ENCODE assay signal across 21 cellular contexts in genomic region chr16:29844575-29845331, GRCh38. TPM values are rescaled to one million over a fixed set of nuclear protein-coding genes. Genes with fewer than 3 reads are reported as not detected.
A peak's percentile ranks its signal among the peaks of the same experiment; 100 is the strongest.
DNase-seq lines count a peak whose midpoint lies in the region; ATAC-seq and TF ChIP-seq lines count a peak whose summit lies in the region.
"Had no signal": no experiment of that assay in that cellular context is flagged by ENCODE, and none has a peak within 500 bp of the region (broad histone marks: within the 10 kb centered on the region; RNA-seq: fewer than 3 reads in every experiment).

No MANE protein-coding gene starts in this region.

- H3K4me1 ChIP-seq in lower lobe of right lung (peaks cover 23% of the 10 kb centered on the region), upper lobe of right lung (no peaks in the 10 kb centered on the region)
- H3K4me1 ChIP-seq: A549 had no signal

- H3K36me3 ChIP-seq in lower lobe of right lung (peaks cover 86% of the 10 kb centered on the region), upper lobe of right lung (peaks cover 80% of the 10 kb centered on the region)

- POLR2A ChIA-PET in activated naive CD8-positive, alpha-beta T cell treated with anti-CD3 and anti-CD28 coated beads, Interleukin-2, amount 10 ng/mL, durations not matched to agents 7 days and 5 days (lab: Charles Lee), result no interaction called here
- POLR2A ChIA-PET in activated CD8-positive, alpha-beta T cell treated with anti-CD3 and anti-CD28 coated beads, Interleukin-2, amount 10 ng/mL, durations not matched to agents 7 days and 5 days (lab: Charles Lee), result interaction anchor here (0.6 to 1.7 kb wide), 2 partner anchors 10 to 11 kb away, joined by 3 to 4 read pairs; no protein-coding TSS in a partner anchor

- H3K27ac ChIP-seq in lower lobe of right lung, result peak overlapping the region; percentile 36
- peak overlapping the region; percentile 11 for H3K27ac ChIP-seq in upper lobe of right lung
- H3K27ac ChIP-seq: A549, PC-9, spleen, tibial artery had no signal

- no peak for ATAC-seq in activated naive CD8-positive, alpha-beta T cell treated with anti-CD3 and anti-CD28 coated beads, Interleukin-2, amount 10 ng/mL, durations not matched to agents 7 days and 5 days (ENCODE audit: low read depth)
- ATAC-seq in lower lobe of right lung (peak; percentile 63 to 76), upper lobe of right lung (peak; percentile 62), HG03175 (IDR thresholded peaks at IDR 0.05; ENCODE audit: unreplicated experiment) (no peak)
- no peak for ATAC-seq in activated T-helper 17 cell treated with anti-CD3 and anti-CD28 coated beads, Interleukin-2, amount 50 U/mL, for 72 hours (replicated peaks)
- ATAC-seq in activated CD8-positive, alpha-beta T cell treated with anti-CD3 and anti-CD28 coated beads, Interleukin-2, amount 10 ng/mL, durations not matched to agents 7 days and 5 days, result no peak
- ATAC-seq: A549; activated CD4-positive, CD25-positive, alpha-beta regulatory T cell treated with anti-CD3 and anti-CD28 coated beads, Interleukin-2, amount 50 U/mL, for 24 hours; natural killer cell; stimulated activated naive B cell treated with anti-CD40 and anti-IgM and Interleukin-4, amounts not matched to agents 10 μg/mL and 1 μg/mL and 100 μg/mL, for 72 hours had no signal

- H3K4me3 Mint-ChIP-seq in activated naive CD8-positive, alpha-beta T cell treated with anti-CD3 and anti-CD28 coated beads, Interleukin-2, amount 10 ng/mL, durations not matched to agents 7 days and 5 days, result no peak overlapping the region
- H3K4me3 Mint-ChIP-seq in activated naive CD8-positive, alpha-beta T cell treated with anti-CD3 and anti-CD28 coated beads for 36 hours, result no peak overlapping the region
- H3K4me3 Mint-ChIP-seq in activated T-helper 17 cell treated with anti-CD3 and anti-CD28 coated beads, Interleukin-2, amount 50 U/mL, for 72 hours, result no peak overlapping the region
- no peak overlapping the region for H3K4me3 Mint-ChIP-seq in activated CD8-positive, alpha-beta T cell treated with anti-CD3 and anti-CD28 coated beads, Interleukin-2, amount 10 ng/mL, durations not matched to agents 7 days and 5 days
- H3K4me3 Mint-ChIP-seq: CD14-positive monocyte; natural killer cell; stimulated activated naive B cell treated with anti-CD40 and anti-IgM and Interleukin-4, amounts not matched to agents 10 μg/mL and 1 μg/mL and 100 μg/mL, for 72 hours; T-helper 2 cell treated with Interferon-gamma antibody and Interleukin-4, amounts not matched to agents 5 μg/mL and 100 μg/mL, for 36 hours had no signal

- CTCF ChIA-PET in activated CD8-positive, alpha-beta T cell treated with anti-CD3 and anti-CD28 coated beads, Interleukin-2, amount 10 ng/mL, durations not matched to agents 7 days and 5 days (lab: Charles Lee), result interaction anchor here (1.6 kb wide), 1 partner anchor 37 kb away, joined by 3 read pairs; no protein-coding TSS in a partner anchor

- TF ChIP-seq CTCF in epithelial cell of esophagus (IDR thresholded peaks at IDR 0.05; ENCODE audit: insufficient read depth, low read depth, low read length, missing control alignments) (no peak), lower lobe of right lung (IDR thresholded peaks at IDR 0.05) (no peak), upper lobe of right lung (IDR thresholded peaks at IDR 0.05) (no peak)

- H3K9me3 ChIP-seq in lower lobe of right lung (no peaks in the 10 kb centered on the region), upper lobe of right lung (no peaks in the 10 kb centered on the region)
- H3K9me3 ChIP-seq: A549, spleen, tibial artery had no signal

- intact Hi-C loops in lower lobe of right lung (cut with DNase I), result no loop called here
- intact Hi-C loops in upper lobe of right lung (cut with DNase I), result no loop called here

- H3K27me3 Mint-ChIP-seq in activated naive CD8-positive, alpha-beta T cell treated with anti-CD3 and anti-CD28 coated beads, Interleukin-2, amount 10 ng/mL, durations not matched to agents 7 days and 5 days, result no peaks in the 10 kb centered on the region
- H3K27me3 Mint-ChIP-seq in activated naive CD8-positive, alpha-beta T cell treated with anti-CD3 and anti-CD28 coated beads for 36 hours, result no peaks in the 10 kb centered on the region
- no peaks in the 10 kb centered on the region for H3K27me3 Mint-ChIP-seq in activated T-helper 17 cell treated with anti-CD3 and anti-CD28 coated beads, Interleukin-2, amount 50 U/mL, for 72 hours
- H3K27me3 Mint-ChIP-seq in activated CD8-positive, alpha-beta T cell treated with anti-CD3 and anti-CD28 coated beads, Interleukin-2, amount 10 ng/mL, durations not matched to agents 7 days and 5 days (ENCODE audit: low read depth), result no peaks in the 10 kb centered on the region
- H3K27me3 Mint-ChIP-seq: stimulated activated naive B cell treated with anti-CD40 and anti-IgM and Interleukin-4, amounts not matched to agents 10 μg/mL and 1 μg/mL and 100 μg/mL, for 72 hours had no signal

- H3K27me3 ChIP-seq in lower lobe of right lung (ENCODE audit: low read depth) (no peaks in the 10 kb centered on the region), upper lobe of right lung (no peaks in the 10 kb centered on the region)
- H3K27me3 ChIP-seq: spleen, tibial artery had no signal

- DNase-seq in activated naive CD8-positive, alpha-beta T cell treated with anti-CD3 and anti-CD28 coated beads, Interleukin-2, amount 10 ng/mL, durations not matched to agents 7 days and 5 days, result no peak
- no peak for DNase-seq in activated naive CD8-positive, alpha-beta T cell treated with anti-CD3 and anti-CD28 coated beads for 36 hours
- DNase-seq in epithelial cell of esophagus (ENCODE audit: low read depth) (peak; percentile 14), lower lobe of right lung (peak; percentile 73), upper lobe of right lung (peak; percentile 89)
- DNase-seq in activated CD8-positive, alpha-beta T cell treated with anti-CD3 and anti-CD28 coated beads, Interleukin-2, amount 10 ng/mL, durations not matched to agents 7 days and 5 days, result no peak
- DNase-seq: mesendoderm; natural killer cell; NCI-H1105 treated with DMSO at 0.1 percent for 48 hours; NCI-H2171 treated with DMSO at 0.1 percent for 48 hours; PC-9; spleen; stimulated activated naive B cell treated with anti-CD40 and anti-IgM and Interleukin-4, amounts not matched to agents 10 μg/mL and 1 μg/mL and 100 μg/mL, for 72 hours; tibial artery had no signal

- H3K36me3 Mint-ChIP-seq in activated naive CD8-positive, alpha-beta T cell treated with anti-CD3 and anti-CD28 coated beads, Interleukin-2, amount 10 ng/mL, durations not matched to agents 7 days and 5 days, result peaks cover 13% of the 10 kb centered on the region
- peaks cover 4% of the 10 kb centered on the region for H3K36me3 Mint-ChIP-seq in activated naive CD8-positive, alpha-beta T cell treated with anti-CD3 and anti-CD28 coated beads for 36 hours
- peaks cover 87% of the 10 kb centered on the region for H3K36me3 Mint-ChIP-seq in activated T-helper 17 cell treated with anti-CD3 and anti-CD28 coated beads, Interleukin-2, amount 50 U/mL, for 72 hours (ENCODE audit: low read depth)
- peaks cover 42% of the 10 kb centered on the region for H3K36me3 Mint-ChIP-seq in activated CD8-positive, alpha-beta T cell treated with anti-CD3 and anti-CD28 coated beads, Interleukin-2, amount 10 ng/mL, durations not matched to agents 7 days and 5 days (ENCODE audit: low read depth)
- H3K36me3 Mint-ChIP-seq: natural killer cell had no signal

- H3K4me1 Mint-ChIP-seq in activated naive CD8-positive, alpha-beta T cell treated with anti-CD3 and anti-CD28 coated beads, Interleukin-2, amount 10 ng/mL, durations not matched to agents 7 days and 5 days, result peaks cover 4% of the 10 kb centered on the region
- H3K4me1 Mint-ChIP-seq in activated naive CD8-positive, alpha-beta T cell treated with anti-CD3 and anti-CD28 coated beads for 36 hours, result peaks cover 4% of the 10 kb centered on the region
- no peaks in the 10 kb centered on the region for H3K4me1 Mint-ChIP-seq in activated T-helper 17 cell treated with anti-CD3 and anti-CD28 coated beads, Interleukin-2, amount 50 U/mL, for 72 hours
- H3K4me1 Mint-ChIP-seq in activated CD8-positive, alpha-beta T cell treated with anti-CD3 and anti-CD28 coated beads, Interleukin-2, amount 10 ng/mL, durations not matched to agents 7 days and 5 days (ENCODE audit: low read depth), result peaks cover 6% of the 10 kb centered on the region
- H3K4me1 Mint-ChIP-seq: CD14-positive monocyte had no signal

- peak overlapping the region; percentile 15 for H3K27ac Mint-ChIP-seq in activated naive CD8-positive, alpha-beta T cell treated with anti-CD3 and anti-CD28 coated beads, Interleukin-2, amount 10 ng/mL, durations not matched to agents 7 days and 5 days
- H3K27ac Mint-ChIP-seq in activated naive CD8-positive, alpha-beta T cell treated with anti-CD3 and anti-CD28 coated beads for 36 hours, result no peak overlapping the region
- no peak overlapping the region for H3K27ac Mint-ChIP-seq in activated T-helper 17 cell treated with anti-CD3 and anti-CD28 coated beads, Interleukin-2, amount 50 U/mL, for 72 hours
- no peak overlapping the region for H3K27ac Mint-ChIP-seq in activated CD8-positive, alpha-beta T cell treated with anti-CD3 and anti-CD28 coated beads, Interleukin-2, amount 10 ng/mL, durations not matched to agents 7 days and 5 days
- H3K27ac Mint-ChIP-seq: activated T-helper 2 cell treated with anti-CD3 and anti-CD28 coated beads, Interferon-gamma antibody, Interleukin-2, Interleukin-4, amounts not matched to agents 10 μg/mL and 5 μg/mL and 100 μg/mL, durations not matched to agents 14 hours and 24 hours and 36 hours; stimulated activated naive B cell treated with anti-CD40 and anti-IgM and Interleukin-4, amounts not matched to agents 10 μg/mL and 1 μg/mL and 100 μg/mL, for 72 hours had no signal

- no peaks in the 10 kb centered on the region for H3K9me3 Mint-ChIP-seq in activated naive CD8-positive, alpha-beta T cell treated with anti-CD3 and anti-CD28 coated beads, Interleukin-2, amount 10 ng/mL, durations not matched to agents 7 days and 5 days
- no peaks in the 10 kb centered on the region for H3K9me3 Mint-ChIP-seq in activated naive CD8-positive, alpha-beta T cell treated with anti-CD3 and anti-CD28 coated beads for 36 hours
- H3K9me3 Mint-ChIP-seq in activated T-helper 17 cell treated with anti-CD3 and anti-CD28 coated beads, Interleukin-2, amount 50 U/mL, for 72 hours, result no peaks in the 10 kb centered on the region
- H3K9me3 Mint-ChIP-seq in activated CD8-positive, alpha-beta T cell treated with anti-CD3 and anti-CD28 coated beads, Interleukin-2, amount 10 ng/mL, durations not matched to agents 7 days and 5 days (ENCODE audit: insufficient read depth), result no peaks in the 10 kb centered on the region
- H3K9me3 Mint-ChIP-seq: activated T-helper 2 cell treated with anti-CD3 and anti-CD28 coated beads, Interferon-gamma antibody, Interleukin-2, Interleukin-4, amounts not matched to agents 10 μg/mL and 5 μg/mL and 100 μg/mL, durations not matched to agents 14 hours and 24 hours and 36 hours; natural killer cell; stimulated activated naive B cell treated with anti-CD40 and anti-IgM and Interleukin-4, amounts not matched to agents 10 μg/mL and 1 μg/mL and 100 μg/mL, for 72 hours; T-helper 2 cell treated with Interferon-gamma antibody and Interleukin-4, amounts not matched to agents 5 μg/mL and 100 μg/mL, for 36 hours had no signal

- H3K4me3 ChIP-seq in epithelial cell of esophagus (ENCODE audit: low read length), result no peak overlapping the region
- no peak overlapping the region for H3K4me3 ChIP-seq in lower lobe of right lung
- H3K4me3 ChIP-seq in upper lobe of right lung, result no peak overlapping the region
- H3K4me3 ChIP-seq: A549, PC-9, spleen, tibial artery had no signal

RNA-seq across cellular contexts. Expression of gene CDIPT, which starts 18.3 kb away (rescaled TPM):
- 10 to 100 TPM; 65.0 to 74.7 TPM for total RNA-seq in activated naive CD8-positive, alpha-beta T cell treated with anti-CD3 and anti-CD28 coated beads, Interleukin-2, amount 10 ng/mL, durations not matched to agents 7 days and 5 days
- total RNA-seq in activated naive CD8-positive, alpha-beta T cell treated with anti-CD3 and anti-CD28 coated beads for 36 hours, result 10 to 100 TPM; 46.8 to 50.6 TPM
- 75.4 TPM for total RNA-seq in lower lobe of right lung
- total RNA-seq in upper lobe of right lung, result 83.2 TPM
- 10 to 100 TPM; 36.1 to 45.9 TPM for total RNA-seq in activated T-helper 17 cell treated with anti-CD3 and anti-CD28 coated beads, Interleukin-2, amount 50 U/mL, for 72 hours
- 10 to 100 TPM; 51.1 to 53.2 TPM for total RNA-seq in activated CD8-positive, alpha-beta T cell treated with anti-CD3 and anti-CD28 coated beads, Interleukin-2, amount 10 ng/mL, durations not matched to agents 7 days and 5 days

RNA-seq across cellular contexts. Expression of gene MVP, which starts 24.5 kb away (rescaled TPM):
- 100 to 1,000 TPM; 130 to 136 TPM for total RNA-seq in activated naive CD8-positive, alpha-beta T cell treated with anti-CD3 and anti-CD28 coated beads, Interleukin-2, amount 10 ng/mL, durations not matched to agents 7 days and 5 days
- 10 to 100 TPM; 30.7 to 30.8 TPM for total RNA-seq in activated naive CD8-positive, alpha-beta T cell treated with anti-CD3 and anti-CD28 coated beads for 36 hours
- total RNA-seq in lower lobe of right lung (248 TPM), upper lobe of right lung (247 TPM)
- 100 to 1,000 TPM; 101 to 133 TPM for total RNA-seq in activated T-helper 17 cell treated with anti-CD3 and anti-CD28 coated beads, Interleukin-2, amount 50 U/mL, for 72 hours
- 100 to 1,000 TPM; 122 to 125 TPM for total RNA-seq in activated CD8-positive, alpha-beta T cell treated with anti-CD3 and anti-CD28 coated beads, Interleukin-2, amount 10 ng/mL, durations not matched to agents 7 days and 5 days

RNA-seq across cellular contexts. Expression of gene PAGR1, which starts 28.8 kb away (rescaled TPM):
- 10 to 100 TPM; 29.8 to 34.3 TPM for total RNA-seq in activated naive CD8-positive, alpha-beta T cell treated with anti-CD3 and anti-CD28 coated beads, Interleukin-2, amount 10 ng/mL, durations not matched to agents 7 days and 5 days
- total RNA-seq in activated naive CD8-positive, alpha-beta T cell treated with anti-CD3 and anti-CD28 coated beads for 36 hours, result 10 to 100 TPM; 33.7 to 34.8 TPM
- 18.1 TPM for total RNA-seq in lower lobe of right lung
- total RNA-seq in upper lobe of right lung, result 15.2 TPM
- 10 to 100 TPM; 26.8 to 26.9 TPM for total RNA-seq in activated T-helper 17 cell treated with anti-CD3 and anti-CD28 coated beads, Interleukin-2, amount 50 U/mL, for 72 hours
- 10 to 100 TPM; 39.1 TPM for total RNA-seq in activated CD8-positive, alpha-beta T cell treated with anti-CD3 and anti-CD28 coated beads, Interleukin-2, amount 10 ng/mL, durations not matched to agents 7 days and 5 days

RNA-seq across cellular contexts. Expression of gene PRRT2, which starts 32.8 kb away (rescaled TPM):
- 1 to 10 TPM; 2.2 to 2.3 TPM for total RNA-seq in activated naive CD8-positive, alpha-beta T cell treated with anti-CD3 and anti-CD28 coated beads, Interleukin-2, amount 10 ng/mL, durations not matched to agents 7 days and 5 days
- total RNA-seq in activated naive CD8-positive, alpha-beta T cell treated with anti-CD3 and anti-CD28 coated beads for 36 hours, result 1 to 10 TPM in 1 of 2 experiments, under 1 TPM in 1; 0.52 to 1.3 TPM
- total RNA-seq in lower lobe of right lung (3.2 TPM), upper lobe of right lung (2.7 TPM)
- 1 to 10 TPM; 1.2 to 9.1 TPM for total RNA-seq in activated T-helper 17 cell treated with anti-CD3 and anti-CD28 coated beads, Interleukin-2, amount 50 U/mL, for 72 hours
- under 1 TPM; 0.16 to 0.83 TPM for total RNA-seq in activated CD8-positive, alpha-beta T cell treated with anti-CD3 and anti-CD28 coated beads, Interleukin-2, amount 10 ng/mL, durations not matched to agents 7 days and 5 days

RNA-seq across cellular contexts. Expression of gene MAZ, which starts 38.4 kb away (rescaled TPM):
- total RNA-seq in activated naive CD8-positive, alpha-beta T cell treated with anti-CD3 and anti-CD28 coated beads, Interleukin-2, amount 10 ng/mL, durations not matched to agents 7 days and 5 days, result 100 to 1,000 TPM; 395 to 418 TPM
- total RNA-seq in activated naive CD8-positive, alpha-beta T cell treated with anti-CD3 and anti-CD28 coated beads for 36 hours, result 100 to 1,000 TPM; 427 to 438 TPM
- 169 TPM for total RNA-seq in lower lobe of right lung
- total RNA-seq in upper lobe of right lung, result 148 TPM
- total RNA-seq in activated T-helper 17 cell treated with anti-CD3 and anti-CD28 coated beads, Interleukin-2, amount 50 U/mL, for 72 hours, result 100 to 1,000 TPM; 239 to 288 TPM
- total RNA-seq in activated CD8-positive, alpha-beta T cell treated with anti-CD3 and anti-CD28 coated beads, Interleukin-2, amount 10 ng/mL, durations not matched to agents 7 days and 5 days, result 100 to 1,000 TPM; 455 to 494 TPM

Comparison
In these comparisons a context has a peak if more than half of its experiments do, and no peak if none do; other contexts are left out.
1. ATAC-seq: peak in lower lobe of right lung (2 of 2) and upper lobe of right lung (single experiment); none in activated naive CD8-positive, alpha-beta T cell treated with anti-CD3 and anti-CD28 coated beads, Interleukin-2, amount 10 ng/mL, durations not matched to agents 7 days and 5 days (single experiment), HG03175 (single experiment), activated T-helper 17 cell treated with anti-CD3 and anti-CD28 coated beads, Interleukin-2, amount 50 U/mL, for 72 hours (single experiment) and activated CD8-positive, alpha-beta T cell treated with anti-CD3 and anti-CD28 coated beads, Interleukin-2, amount 10 ng/mL, durations not matched to agents 7 days and 5 days (single experiment).
2. DNase-seq: peak in epithelial cell of esophagus (single experiment), lower lobe of right lung (single experiment) and upper lobe of right lung (single experiment); none in activated naive CD8-positive, alpha-beta T cell treated with anti-CD3 and anti-CD28 coated beads, Interleukin-2, amount 10 ng/mL, durations not matched to agents 7 days and 5 days (single experiment), activated naive CD8-positive, alpha-beta T cell treated with anti-CD3 and anti-CD28 coated beads for 36 hours (single experiment) and activated CD8-positive, alpha-beta T cell treated with anti-CD3 and anti-CD28 coated beads, Interleukin-2, amount 10 ng/mL, durations not matched to agents 7 days and 5 days (single experiment).